28 cellular contexts compared by ENCODE assay signal in the genomic region with DNA sequence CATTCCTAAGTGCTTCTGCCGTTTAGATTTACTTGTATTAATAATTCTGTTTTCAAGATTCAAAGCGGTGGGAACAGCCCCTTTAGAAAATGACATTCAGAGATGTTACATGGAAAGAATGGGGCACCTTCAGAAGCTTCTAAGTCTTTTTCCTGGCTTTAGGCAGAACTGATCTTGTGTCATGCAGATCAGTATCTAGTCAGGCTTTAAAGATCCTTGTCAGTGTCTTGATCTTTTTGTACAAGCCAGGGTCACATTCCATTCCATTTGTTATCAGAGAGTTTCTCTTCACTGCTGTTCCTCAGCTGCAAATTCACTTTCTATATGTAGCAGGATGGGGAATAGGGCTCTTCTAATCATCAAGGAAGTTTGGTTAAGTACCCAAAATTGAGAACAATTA.
"Had no signal": no experiment of that assay in that cellular context is flagged by ENCODE, and none has a peak within 500 bp of the region (broad histone marks: within the 10 kb centered on the region; RNA-seq: fewer than 3 reads in every experiment).

No MANE protein-coding gene starts in this region.

- H3K4me1 Mint-ChIP-seq: activated CD8-positive, alpha-beta memory T cell treated with anti-CD3 and anti-CD28 coated beads, Interleukin-2, amount 10 ng/mL, durations not matched to agents 7 days and 5 days; activated naive CD4-positive, alpha-beta T cell treated with anti-CD3 and anti-CD28 coated beads, Interleukin-2, amount 50 U/mL, for 24 hours; activated naive CD8-positive, alpha-beta T cell treated with anti-CD3 and anti-CD28 coated beads, Interleukin-2, amount 50 U/mL, for 24 hours had no signal

- H3K27ac ChIP-seq: ascending aorta, body of pancreas, KMS-11, PC-9 had no signal

- H3K9me3 ChIP-seq: ascending aorta, body of pancreas had no signal

- H3K36me3 ChIP-seq: ascending aorta had no signal

- H3K9ac ChIP-seq: KMS-11 had no signal

- H3K27ac Mint-ChIP-seq: activated CD8-positive, alpha-beta memory T cell treated with anti-CD3 and anti-CD28 coated beads, Interleukin-2, amount 10 ng/mL, durations not matched to agents 7 days and 5 days; activated naive CD4-positive, alpha-beta T cell treated with anti-CD3 and anti-CD28 coated beads, Interleukin-2, amount 50 U/mL, for 24 hours; activated naive CD8-positive, alpha-beta T cell treated with anti-CD3 and anti-CD28 coated beads, Interleukin-2, amount 50 U/mL, for 24 hours; activated T-cell treated with anti-CD3 and anti-CD28 coated beads, Interleukin-2, amount 50 U/mL, for 24 hours; activated T-helper 1 cell treated with anti-CD3 and anti-CD28 coated beads, Interleukin-12 subunit alpha, Interleukin-12 subunit beta, Interleukin-2, Interleukin-4 antibody, amounts not matched to agents 30 ng/mL and 10 ng/mL and 1 ng/mL, durations not matched to agents 14 hours and 24 hours and 36 hours; T-helper 1 cell treated with Interleukin-12 subunit alpha and Interleukin-12 subunit beta and Interleukin-4 antibody, amounts not matched to agents 30 μg/mL and 1 μg/mL, for 36 hours had no signal

- H3K4me2 ChIP-seq: KMS-11, PC-9 had no signal

- H3K9me3 Mint-ChIP-seq: activated naive CD4-positive, alpha-beta T cell treated with anti-CD3 and anti-CD28 coated beads, Interleukin-2, amount 50 U/mL, for 24 hours; activated naive CD8-positive, alpha-beta T cell treated with anti-CD3 and anti-CD28 coated beads, Interleukin-2, amount 50 U/mL, for 24 hours; activated T-helper 1 cell treated with anti-CD3 and anti-CD28 coated beads, Interleukin-12 subunit alpha, Interleukin-12 subunit beta, Interleukin-2, Interleukin-4 antibody, amounts not matched to agents 30 ng/mL and 10 ng/mL and 1 ng/mL, durations not matched to agents 14 hours and 24 hours and 36 hours; T-helper 1 cell treated with Interleukin-12 subunit alpha and Interleukin-12 subunit beta and Interleukin-4 antibody, amounts not matched to agents 30 μg/mL and 1 μg/mL, for 36 hours had no signal

- H3K4me1 ChIP-seq: ascending aorta, body of pancreas had no signal

- H2AFZ ChIP-seq: PC-9 had no signal

- H3K27me3 Mint-ChIP-seq: activated CD8-positive, alpha-beta memory T cell treated with anti-CD3 and anti-CD28 coated beads, Interleukin-2, amount 10 ng/mL, durations not matched to agents 7 days and 5 days; activated naive CD4-positive, alpha-beta T cell treated with anti-CD3 and anti-CD28 coated beads, Interleukin-2, amount 50 U/mL, for 24 hours; activated naive CD8-positive, alpha-beta T cell treated with anti-CD3 and anti-CD28 coated beads, Interleukin-2, amount 50 U/mL, for 24 hours; activated T-cell treated with anti-CD3 and anti-CD28 coated beads, Interleukin-2, amount 50 U/mL, for 24 hours had no signal

- H3K4me3 ChIP-seq: ascending aorta, body of pancreas, PC-9 had no signal

- H3K4me3 Mint-ChIP-seq: activated CD8-positive, alpha-beta memory T cell treated with anti-CD3 and anti-CD28 coated beads, Interleukin-2, amount 10 ng/mL, durations not matched to agents 7 days and 5 days; activated naive CD4-positive, alpha-beta T cell treated with anti-CD3 and anti-CD28 coated beads, Interleukin-2, amount 50 U/mL, for 24 hours; activated naive CD8-positive, alpha-beta T cell treated with anti-CD3 and anti-CD28 coated beads, Interleukin-2, amount 50 U/mL, for 24 hours; activated T-cell treated with anti-CD3 and anti-CD28 coated beads, Interleukin-2, amount 50 U/mL, for 24 hours; activated T-helper 1 cell treated with anti-CD3 and anti-CD28 coated beads, Interleukin-12 subunit alpha, Interleukin-12 subunit beta, Interleukin-2, Interleukin-4 antibody, amounts not matched to agents 30 ng/mL and 10 ng/mL and 1 ng/mL, durations not matched to agents 14 hours and 24 hours and 36 hours; T-helper 1 cell treated with Interleukin-12 subunit alpha and Interleukin-12 subunit beta and Interleukin-4 antibody, amounts not matched to agents 30 μg/mL and 1 μg/mL, for 36 hours had no signal

- H3K36me3 Mint-ChIP-seq: activated CD8-positive, alpha-beta memory T cell treated with anti-CD3 and anti-CD28 coated beads, Interleukin-2, amount 10 ng/mL, durations not matched to agents 7 days and 5 days; activated naive CD4-positive, alpha-beta T cell treated with anti-CD3 and anti-CD28 coated beads, Interleukin-2, amount 50 U/mL, for 24 hours had no signal

- DNase-seq: activated CD4-positive, alpha-beta T cell treated with anti-CD3 and anti-CD28 coated beads for 48 hours; activated CD4-positive, alpha-beta T cell treated with anti-CD3 and anti-CD28 coated beads, Interleukin-2, amount 50 U/mL, for 48 hours; activated CD4-positive, CD25-positive, alpha-beta regulatory T cell treated with anti-CD3 and anti-CD28 coated beads, Interleukin-2, amount 50 U/mL, for 72 hours; activated CD8-positive, alpha-beta memory T cell treated with anti-CD3 and anti-CD28 coated beads, Interleukin-2, amount 10 ng/mL, durations not matched to agents 7 days and 5 days; activated effector memory CD4-positive, alpha-beta T cell treated with Interleukin-2 at 50 U/mL for 16 hours; activated naive CD4-positive, alpha-beta T cell; activated naive CD8-positive, alpha-beta T cell treated with anti-CD3 and anti-CD28 coated beads, Interleukin-2, amount 50 U/mL, for 24 hours; activated T-cell treated with anti-CD3 and anti-CD28 coated beads, Interleukin-2, amount 50 U/mL, for 24 hours; amniotic stem cell; body of pancreas; central memory CD4-positive, alpha-beta T cell; NCI-H1092; NCI-H1417 treated with DMSO at 0.1 percent for 48 hours; NCI-H1694; NCI-H2029; NCI-H2107; NCI-H345; NCI-H510A; NCI-H526 treated with DMSO at 0.1 percent for 48 hours; NCI-H82; NK-92 treated with Interleukin-12 subunit alpha and Interleukin-12 subunit beta, amount 100 ng/mL, for 24 hours; PC-9; SHP77 treated with DMSO at 0.1 percent for 48 hours had no signal

- H3K27me3 ChIP-seq: ascending aorta, body of pancreas had no signal

- ATAC-seq: activated CD8-positive, alpha-beta memory T cell treated with anti-CD3 and anti-CD28 coated beads, Interleukin-2, amount 10 ng/mL, durations not matched to agents 7 days and 5 days; activated naive CD8-positive, alpha-beta T cell treated with anti-CD3 and anti-CD28 coated beads, Interleukin-2, amount 50 U/mL, for 24 hours; body of pancreas had no signal
